ENCODE assay signal across 18 cellular contexts in genomic region chr3:46535746-46536145, GRCh38. TPM values are rescaled to one million over a fixed set of nuclear protein-coding genes. Genes with fewer than 3 reads are reported as not detected.
DNase-seq lines count a peak whose midpoint lies in the region; ATAC-seq and TF ChIP-seq lines count a peak whose summit lies in the region.
"Had no signal": no experiment of that assay in that cellular context is flagged by ENCODE, and none has a peak within 500 bp of the region (broad histone marks: within the 10 kb centered on the region; RNA-seq: fewer than 3 reads in every experiment).

No MANE protein-coding gene starts in this region.

- H4K20me1 ChIP-seq in BLaER1 (no peaks in the 10 kb centered on the region), DND-41 (ENCODE audit: insufficient read depth, low read length) (no peaks in the 10 kb centered on the region)

- H3K9ac ChIP-seq in BLaER1 (no peak overlapping the region), DND-41 (ENCODE audit: low read depth, low read length) (no peak overlapping the region)

- H3K4me1 Mint-ChIP-seq in T-helper 17 cell = peaks cover 20% of the 10 kb centered on the region
- H3K4me1 Mint-ChIP-seq in activated naive CD4-positive, alpha-beta T cell treated with anti-CD3 and anti-CD28 coated beads, Interleukin-2, amount 10 ng/mL, durations not matched to agents 7 days and 5 days = peaks cover 70% of the 10 kb centered on the region

- H3K4me3 ChIP-seq in BLaER1 (no peak overlapping the region), DND-41 (ENCODE audit: low read depth in 1 of 2, low read length in 2 of 2) (no peak overlapping the region), gastrocnemius medialis (no peak overlapping the region)

- in situ Hi-C loops in gastrocnemius medialis (cut with MboI; ENCODE audit: low sequenced_read_pairs in 4 of 4) = no loop called here

- peaks cover 2% of the 10 kb centered on the region for H3K9me3 Mint-ChIP-seq in activated naive CD4-positive, alpha-beta T cell treated with anti-CD3 and anti-CD28 coated beads, Interleukin-2, amount 10 ng/mL, durations not matched to agents 7 days and 5 days
- H3K9me3 Mint-ChIP-seq: CD8-positive, alpha-beta T cell; H9 had no signal

- H3K4me3 Mint-ChIP-seq in T-helper 17 cell = no peak overlapping the region
- H3K4me3 Mint-ChIP-seq in activated naive CD4-positive, alpha-beta T cell treated with anti-CD3 and anti-CD28 coated beads, Interleukin-2, amount 10 ng/mL, durations not matched to agents 7 days and 5 days = no peak overlapping the region
- H3K4me3 Mint-ChIP-seq: CD8-positive, alpha-beta T cell; H9 had no signal

- H3K9me3 ChIP-seq in BLaER1 = peaks cover 9% of the 10 kb centered on the region
- no peaks in the 10 kb centered on the region for H3K9me3 ChIP-seq in DND-41 (ENCODE audit: insufficient read depth, low read length, severe bottlenecking)
- no peaks in the 10 kb centered on the region for H3K9me3 ChIP-seq in T-helper 17 cell (ENCODE audit: control insufficient read depth, low read length, poor library complexity, severe bottlenecking)
- no peaks in the 10 kb centered on the region for H3K9me3 ChIP-seq in gastrocnemius medialis

- no peaks in the 10 kb centered on the region for H3K79me2 ChIP-seq in DND-41 (ENCODE audit: insufficient read depth, low read length)

- H3K4me1 ChIP-seq in BLaER1 (peaks cover 43% of the 10 kb centered on the region), DND-41 (ENCODE audit: insufficient read depth, low read length) (peaks cover 50% of the 10 kb centered on the region), gastrocnemius medialis (peaks cover 21 to 35% of the 10 kb centered on the region in 2 donors)

- H3K27me3 ChIP-seq in BLaER1 (no peaks in the 10 kb centered on the region), DND-41 (ENCODE audit: insufficient read depth, low read length, poor library complexity) (no peaks in the 10 kb centered on the region), gastrocnemius medialis (no peaks in the 10 kb centered on the region)

- H3K36me3 Mint-ChIP-seq in T-helper 17 cell (ENCODE audit: low read depth) = no peaks in the 10 kb centered on the region
- H3K36me3 Mint-ChIP-seq in activated naive CD4-positive, alpha-beta T cell treated with anti-CD3 and anti-CD28 coated beads, Interleukin-2, amount 10 ng/mL, durations not matched to agents 7 days and 5 days = peaks cover 14% of the 10 kb centered on the region
- H3K36me3 Mint-ChIP-seq: CD8-positive, alpha-beta T cell had no signal

- H3K36me3 ChIP-seq in BLaER1 (peaks cover 7% of the 10 kb centered on the region; the same call in 1 of the 2 replicates), DND-41 (ENCODE audit: insufficient read depth, low read length) (no peaks in the 10 kb centered on the region), gastrocnemius medialis (peaks cover 0 to 20% of the 10 kb centered on the region in 2 donors)

- H2AFZ ChIP-seq in DND-41 (ENCODE audit: low read depth, low read length) = no peak overlapping the region

- H3K27me3 Mint-ChIP-seq in T-helper 17 cell = no peaks in the 10 kb centered on the region
- peaks cover 30% of the 10 kb centered on the region for H3K27me3 Mint-ChIP-seq in activated naive CD4-positive, alpha-beta T cell treated with anti-CD3 and anti-CD28 coated beads, Interleukin-2, amount 10 ng/mL, durations not matched to agents 7 days and 5 days

- CTCF ChIA-PET in activated naive CD4-positive, alpha-beta T cell treated with anti-CD3 and anti-CD28 coated beads, Interleukin-2, amount 10 ng/mL, durations not matched to agents 7 days and 5 days (lab: Charles Lee) = interaction anchor here (7.9 kb wide), 1 partner anchor 48 kb away, joined by 68 read pairs; no protein-coding TSS in a partner anchor

- peak overlapping the region; percentile 97 for H3K27ac Mint-ChIP-seq in T-helper 17 cell
- H3K27ac Mint-ChIP-seq in activated naive CD4-positive, alpha-beta T cell treated with anti-CD3 and anti-CD28 coated beads, Interleukin-2, amount 10 ng/mL, durations not matched to agents 7 days and 5 days = no peak overlapping the region
- H3K27ac Mint-ChIP-seq: CD8-positive, alpha-beta T cell; H9 had no signal

- intact Hi-C loops in gastrocnemius medialis (cut with DNase I; ENCODE audit: low total_unique reads) = no loop called here

- H3K4me2 ChIP-seq in BLaER1 = peak overlapping the region; percentile 87; the same call in 1 of the 2 replicates
- H3K4me2 ChIP-seq in DND-41 (ENCODE audit: insufficient read depth, low read length) = no peak overlapping the region

- TF ChIP-seq CTCF in DND-41 (IDR thresholded peaks at IDR 0.05; ENCODE audit: borderline replicate concordance, extremely low read depth, low read length, poor library complexity, severe bottlenecking) = no peak
- no peak for TF ChIP-seq CTCF in gastrocnemius medialis (IDR thresholded peaks at IDR 0.05 in 4 of 5, conservative IDR thresholded peaks at IDR 0.05 in 1 of 5)

- H3K27ac ChIP-seq in BLaER1 (peak overlapping the region; percentile 99), DND-41 (ENCODE audit: low read length) (peak overlapping the region; percentile 92; the same call in 1 of the 2 replicates), gastrocnemius medialis (peak overlapping the region; percentile 78 to 89 (median 82))

- ATAC-seq in DND-41 (ENCODE audit: insufficient read depth, low read depth) = no peak
- no peak for ATAC-seq in T-helper 17 cell
- no peak for ATAC-seq in gastrocnemius medialis
- ATAC-seq in HG02970 (IDR thresholded peaks at IDR 0.05; ENCODE audit: low FRiP score, unreplicated experiment) = no peak
- no peak for ATAC-seq in HG02798 (IDR thresholded peaks at IDR 0.05; ENCODE audit: poor library complexity, unreplicated experiment)
- ATAC-seq: CD8-positive, alpha-beta T cell had no signal

- DNase-seq in DND-41 (no peak), T-helper 17 cell (no peak), gastrocnemius medialis (no peak)
- no peak for DNase-seq in activated naive CD4-positive, alpha-beta T cell treated with anti-CD3 and anti-CD28 coated beads, Interleukin-2, amount 10 ng/mL, durations not matched to agents 7 days and 5 days
- DNase-seq: 8988T; AML-193; C1 segment of cervical spinal cord; CD8-positive, alpha-beta T cell; COR-L47; DMS153; DMS79 treated with DMSO at 0.1 percent for 48 hours; GF-D8; GOT3; H9; KG1 had no signal

- no peak for TF ChIP-seq POLR2A in gastrocnemius medialis (IDR thresholded peaks at IDR 0.05)

RNA-seq across cellular contexts. Expression of gene LRRC2, which starts 30.4 kb away (rescaled TPM):
- under 1 TPM; 0.42 to 0.52 TPM for total RNA-seq in T-helper 17 cell
- total RNA-seq in gastrocnemius medialis = 100 to 1,000 TPM in 1 of 4 donors, 10 to 100 TPM in 3; 72.7 to 103 (median 92.1) TPM

RNA-seq across cellular contexts. Expression of gene RTP3, which starts 38.0 kb away (rescaled TPM):
- total RNA-seq in T-helper 17 cell (not detected), gastrocnemius medialis (not detected)
- total RNA-seq: CD8-positive, alpha-beta T cell; H9 had no signal

Comparison
In these comparisons a context has a peak if more than half of its experiments do, and no peak if none do; other contexts are left out.
1. RNA of gene LRRC2, which starts 30.4 kb away (total RNA-seq): 72.7 to 103 TPM in gastrocnemius medialis; 0.42 to 0.52 TPM in T-helper 17 cell; every median in the first group is over 10 times any median in the second.
2. Peak in every context shown above with its lines, with median percentiles within 50 percentile points of each other: H3K27ac ChIP-seq.